Comparison of ENCODE assay signal across 1 cellular context in the genomic region with DNA sequence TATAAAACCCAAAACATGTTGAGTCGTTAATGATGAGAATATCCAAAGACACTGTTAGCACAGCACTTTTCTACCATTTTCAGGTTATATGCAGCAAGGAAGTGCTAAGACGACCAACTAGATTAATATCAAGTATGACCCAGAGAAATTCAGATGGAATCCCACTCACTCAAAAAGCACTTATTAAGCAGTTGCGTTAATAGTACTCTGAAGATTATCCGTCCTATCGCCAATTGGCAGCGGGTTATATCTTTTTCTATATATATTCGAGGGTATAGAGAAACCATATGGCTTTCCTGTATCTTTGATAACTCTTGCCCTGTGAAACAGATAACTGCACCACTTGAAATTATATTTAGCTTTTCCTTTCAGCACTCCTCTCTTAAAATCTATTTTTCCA.
TF ChIP-seq lines count a peak whose summit lies in the region.

No MANE protein-coding gene starts in this region.

TF ChIP-seq in SK-N-SH, 30 proteins besides CTCF, POLR2A, EP300 and RAD21 (continued from another document):
- TF ChIP-seq, protein P1, sequence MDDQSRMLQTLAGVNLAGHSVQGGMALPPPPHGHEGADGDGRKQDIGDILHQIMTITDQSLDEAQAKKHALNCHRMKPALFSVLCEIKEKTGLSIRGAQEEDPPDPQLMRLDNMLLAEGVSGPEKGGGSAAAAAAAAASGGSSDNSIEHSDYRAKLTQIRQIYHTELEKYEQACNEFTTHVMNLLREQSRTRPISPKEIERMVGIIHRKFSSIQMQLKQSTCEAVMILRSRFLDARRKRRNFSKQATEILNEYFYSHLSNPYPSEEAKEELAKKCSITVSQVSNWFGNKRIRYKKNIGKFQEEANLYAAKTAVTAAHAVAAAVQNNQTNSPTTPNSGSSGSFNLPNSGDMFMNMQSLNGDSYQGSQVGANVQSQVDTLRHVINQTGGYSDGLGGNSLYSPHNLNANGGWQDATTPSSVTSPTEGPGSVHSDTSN (IDR thresholded peaks at IDR 0.05): no peak
